ENCODE assay signal across 8 cellular contexts in genomic region chr1:109985251-109986053, GRCh38. TPM values are rescaled to one million over a fixed set of nuclear protein-coding genes. Genes with fewer than 3 reads are reported as not detected.
DNase-seq lines count a peak whose midpoint lies in the region; ATAC-seq, FAIRE-seq and TF ChIP-seq lines count a peak whose summit lies in the region.

No MANE protein-coding gene starts in this region.

- POLR2A ChIA-PET in K562 (lab: Yijun Ruan, JAX): interaction anchor here (0.6 to 6.0 kb wide), 27 partner anchors 9 to 943 kb away, joined by 3 to 99 read pairs (median 4); partner anchors contain the start of genes GNAI3, STRIP1 and WDR47

- H3K4me3 ChIP-seq in ACC112 (ENCODE audit: low read depth, low read length): peak overlapping the region; percentile 94
- peak overlapping the region; percentile 86 for H3K4me3 ChIP-seq in K562
- H3K4me3 ChIP-seq in lung: peak overlapping the region; percentile 82

- TF ChIP-seq CTCF in K562 (IDR thresholded peaks at IDR 0.05 in 2 of 3, conservative IDR thresholded peaks at IDR 0.05 in 1 of 3; ENCODE audit: insufficient read depth in 2 of 3, low read depth in 1 of 3, low read length in 3 of 3) (no peak), lung (IDR thresholded peaks at IDR 0.05; ENCODE audit: control extremely low read depth, extremely low read depth) (no peak), D721Med (IDR thresholded peaks at IDR 0.05; ENCODE audit: insufficient read depth, missing control alignments) (no peak)

- H2AFZ ChIP-seq in ACC112 (ENCODE audit: low read length, unreplicated experiment) (peak overlapping the region; percentile 48), K562 (ENCODE audit: low read depth, low read length) (peak overlapping the region; percentile 93)

- peak; percentile 28 for DNase-seq in HT-29 (ENCODE audit: low spot score)
- DNase-seq in K562 (ENCODE audit: extremely low read depth in 1 of 4, low spot score in 3 of 4): no peak
- DNase-seq in lung (ENCODE audit: low spot score): no peak
- DNase-seq in ureter (ENCODE audit: low spot score): peak; percentile 50
- no peak for DNase-seq in D721Med (ENCODE audit: insufficient read length, low spot score)
- no peak for DNase-seq in NCI-H2171 (lab: John Stamatoyannopoulos, UW)

- no peak for FAIRE-seq in K562 (lab: Jason Lieb, UNC)
- no peak for FAIRE-seq in D721Med (lab: Jason Lieb, UNC)

- in situ Hi-C loops in K562 (cut with MboI): loop anchor here (5.0 kb wide), 2 partner anchors 343 to 438 kb away; partner anchors contain the start of gene GNAI3

- TF ChIP-seq POLR2A in K562 (conservative IDR thresholded peaks at IDR 0.05): no peak

- WGBS in K562 (ENCODE audit: insufficient coverage, low coverage, missing lambda C conversion rate): 4% methylated on average over 22 of the region's 22 CpGs
- WGBS in lung, 2 donors: 10 to 15% methylated on average over 22 of the region's 22 CpGs

- peak overlapping the region; percentile 92 for H3K27ac ChIP-seq in ACC112 (ENCODE audit: low read depth, low read length)
- peak overlapping the region; percentile 91 for H3K27ac ChIP-seq in K562 (ENCODE audit: extremely low read depth, low read depth, low read length)
- H3K27ac ChIP-seq in lung (ENCODE audit: low read depth in 1 of 2, low read length in 1 of 2): peak overlapping the region; percentile 94 to 97

- TSS peak; percentile 40 for BruUV-seq in K562 (replicated peaks; lab: Mats Ljungman, UMichigan)

- peaks cover 47% of the 10 kb centered on the region for H3K4me1 ChIP-seq in ACC112 (ENCODE audit: control insufficient read depth, insufficient read depth, low read length, unreplicated experiment)
- peaks cover 19 to 45% of the 10 kb centered on the region in 2 experiments for H3K4me1 ChIP-seq in K562 (replicated peaks in 1 of 2; ENCODE audit: control insufficient read depth in 2 of 2, insufficient read depth in 2 of 2, low read length in 2 of 2)
- H3K4me1 ChIP-seq in lung (ENCODE audit: control insufficient read depth in 2 of 2, insufficient read depth in 2 of 2, low read length in 2 of 2): peaks cover 2 to 31% of the 10 kb centered on the region in 2 donors

- H3K9me3 ChIP-seq in K562 (replicated peaks; ENCODE audit: control insufficient read depth, insufficient read depth, low read depth, low read length) (no peaks in the 10 kb centered on the region), lung (ENCODE audit: control insufficient read depth in 2 of 2, insufficient read depth in 1 of 2, low read length in 1 of 2) (no peaks in the 10 kb centered on the region)

- peak overlapping the region; percentile 88 to 95 for H3K9ac ChIP-seq in K562 (ENCODE audit: insufficient read depth in 1 of 2, low read depth in 2 of 2, low read length in 2 of 2)

- peak overlapping the region; percentile 94 for H3K4me2 ChIP-seq in K562 (ENCODE audit: insufficient read depth, low read length)

- peaks cover 8% of the 10 kb centered on the region; the same call in 1 of the 2 replicates for H3K36me3 ChIP-seq in ACC112 (ENCODE audit: insufficient read depth, low read length)
- H3K36me3 ChIP-seq in K562 (ENCODE audit: control insufficient read depth, insufficient read depth, low read length): peaks cover 38% of the 10 kb centered on the region
- H3K36me3 ChIP-seq in lung (ENCODE audit: control insufficient read depth in 2 of 2, insufficient read depth in 2 of 2, low read length in 2 of 2): peaks cover 0 to 3% of the 10 kb centered on the region in 2 donors

- CTCF ChIA-PET in K562 (lab: Yijun Ruan, JAX; ENCODE audit: low intra/inter-chr PET ratio): interaction anchor here (0.6 to 6.8 kb wide), 5 partner anchors 121 to 439 kb away, joined by 3 to 202 read pairs (median 8); no protein-coding TSS in a partner anchor

- H3K79me2 ChIP-seq in ACC112 (ENCODE audit: control insufficient read depth, insufficient read depth, low read length, unreplicated experiment) (peaks cover 54% of the 10 kb centered on the region), K562 (ENCODE audit: control insufficient read depth, insufficient read depth, low read length) (peaks cover 56% of the 10 kb centered on the region)

- H4K20me1 ChIP-seq in K562 (replicated peaks; ENCODE audit: control insufficient read depth, insufficient read depth, low read length): peaks cover 8% of the 10 kb centered on the region; the same call in 1 of the 2 replicates

- no peaks in the 10 kb centered on the region for H3K9me1 ChIP-seq in K562 (ENCODE audit: control insufficient read depth, insufficient read depth, low read length)

- intact Hi-C loops in K562 (cut with micrococcal nuclease): loop anchor here (2.0 kb wide), 2 partner anchors 67 to 345 kb away; no protein-coding TSS in a partner anchor

- ATAC-seq in K562 (no peak; the same call in 2 of the 3 replicates), lung (ENCODE audit: insufficient read depth, low FRiP score) (no peak), GM21576 (IDR thresholded peaks at IDR 0.05; ENCODE audit: unreplicated experiment) (no peak)

- no peaks in the 10 kb centered on the region for H3K27me3 ChIP-seq in ACC112 (ENCODE audit: insufficient read depth, low read length)
- no peaks in the 10 kb centered on the region for H3K27me3 ChIP-seq in K562 (ENCODE audit: control insufficient read depth in 2 of 2, insufficient read depth in 2 of 2, low read length in 2 of 2)
- H3K27me3 ChIP-seq in lung (ENCODE audit: control insufficient read depth, insufficient read depth): no peaks in the 10 kb centered on the region

- TF ChIP-seq EP300 in K562 (IDR thresholded peaks at IDR 0.05; ENCODE audit: low read length): no peak

- TF ChIP-seq RAD21 in K562 (CRISPR knock-in tag; conservative IDR thresholded peaks at IDR 0.05 in 1 of 2, IDR thresholded peaks at IDR 0.05 in 1 of 2): no peak

TF ChIP-seq in K562, 482 proteins besides CTCF, POLR2A, EP300 and RAD21 (continues in another document):
- TF ChIP-seq BRD4 (IDR thresholded peaks at IDR 0.05): 0 out of 2 replicates have a peak, but pooled peaks have one; percentile 39
- no peak for TF ChIP-seq POU5F1 (IDR thresholded peaks at IDR 0.05; ENCODE audit: borderline replicate concordance, low read depth, low read length, partially characterized antibody)

RNA-seq across cellular contexts. Expression of gene AHCYL1, which starts 0.9 kb away (rescaled TPM):
- total RNA-seq in HT-29 (2014; rRNA removed; shearing (Covaris generic)): 45.6 and 48.7 TPM in 2 replicates
- 86.0 and 94.1 TPM in 2 replicates for total RNA-seq in K562 (2011; cell fraction: chromatin; rRNA removed; ENCODE audit: low replicate concordance)
- 41.9 and 46.3 TPM in 2 replicates for total RNA-seq in K562 (2011; cell fraction: nucleolus; rRNA removed)
- 65.2 and 107 TPM in 2 replicates for total RNA-seq in K562 (2011; cell fraction: nucleoplasm; rRNA removed)
- total RNA-seq in K562 (2014; rRNA removed) (39.8 and 40.1 TPM in 2 replicates), K562 (2014; rRNA removed; fragmentation: Illumina TruSeq; extraction: Trizol) (44.5 and 49.8 TPM in 2 replicates), K562 (2015; rRNA removed; fragmentation: Illumina TruSeq; extraction: Trizol) (40.5 and 40.9 TPM in 2 replicates), K562 (2021) (75.5 and 84.9 TPM in 2 replicates), lung (10 to 100 TPM; 65.8 to 77.7 TPM), ureter (71.0 TPM)
- polyA plus RNA-seq in K562 (2011; rRNA removed) (96.4 and 118 TPM in 2 replicates), K562 (2014; fragmentation: Illumina TruSeq; extraction: Trizol) (75.5 and 83.7 TPM in 2 replicates), K562 (2014; fragmentation: Nextera tagmentation; extraction: Ambion mirVana) (10 to 100 TPM; 27.3 to 32.9 TPM), K562 (2014; rRNA removed) (53.4 and 56.3 TPM in 2 replicates), lung (10 to 100 TPM; 44.4 to 46.8 TPM)
- polyA plus RNA-seq in K562 (2011; cell fraction: cytosol; rRNA removed): 57.9 and 73.1 TPM in 2 replicates
- 97.2 and 104 TPM in 2 replicates for polyA plus RNA-seq in K562 (2011; cell fraction: nucleus; rRNA removed)
- 84.4 and 103 TPM in 2 replicates for polyA plus RNA-seq in K562 (2012)
- 87.3 and 94.7 TPM in 2 replicates for polyA minus RNA-seq in K562 (2011; rRNA and poly(A)+ RNA removed)
- polyA minus RNA-seq in K562 (2011; cell fraction: cytosol; rRNA and poly(A)+ RNA removed): 52.4 and 62.1 TPM in 2 replicates
- polyA minus RNA-seq in K562 (2011; cell fraction: nucleus; rRNA and poly(A)+ RNA removed): 32.6 and 50.8 TPM in 2 replicates

RNA-seq across cellular contexts. Expression of gene STRIP1, which starts 49.0 kb away (rescaled TPM):
- total RNA-seq in HT-29 (2014; rRNA removed; shearing (Covaris generic)): 24.1 and 26.8 TPM in 2 replicates
- 216 and 291 TPM in 2 replicates for total RNA-seq in K562 (2011; cell fraction: chromatin; rRNA removed; ENCODE audit: low replicate concordance)
- 159 and 160 TPM in 2 replicates for total RNA-seq in K562 (2011; cell fraction: nucleolus; rRNA removed)
- 167 and 180 TPM in 2 replicates for total RNA-seq in K562 (2011; cell fraction: nucleoplasm; rRNA removed)
- total RNA-seq in K562 (2014; rRNA removed) (34.2 and 40.1 TPM in 2 replicates), K562 (2014; rRNA removed; fragmentation: Illumina TruSeq; extraction: Trizol) (27.6 and 28.6 TPM in 2 replicates), K562 (2015; rRNA removed; fragmentation: Illumina TruSeq; extraction: Trizol) (29.0 and 30.6 TPM in 2 replicates), K562 (2021) (38.5 and 42.3 TPM in 2 replicates), lung (10 to 100 TPM; 36.1 to 68.2 TPM), ureter (41.5 TPM)
- polyA plus RNA-seq in K562 (2011; rRNA removed) (32.6 and 32.8 TPM in 2 replicates), K562 (2014; fragmentation: Illumina TruSeq; extraction: Trizol) (30.6 and 32.2 TPM in 2 replicates), K562 (2014; fragmentation: Nextera tagmentation; extraction: Ambion mirVana) (10 to 100 TPM in 1 of 2 experiments, 1 to 10 TPM in 1; 9.9 to 10.5 TPM), K562 (2014; rRNA removed) (30.4 and 32.0 TPM in 2 replicates), lung (10 to 100 TPM; 11.7 to 20.8 TPM)
- 20.9 and 23.7 TPM in 2 replicates for polyA plus RNA-seq in K562 (2011; cell fraction: cytosol; rRNA removed)
- polyA plus RNA-seq in K562 (2011; cell fraction: nucleus; rRNA removed): 128 and 143 TPM in 2 replicates
- 23.1 and 25.5 TPM in 2 replicates for polyA plus RNA-seq in K562 (2012)
- polyA minus RNA-seq in K562 (2011; rRNA and poly(A)+ RNA removed): 51.3 and 51.8 TPM in 2 replicates
- polyA minus RNA-seq in K562 (2011; cell fraction: cytosol; rRNA and poly(A)+ RNA removed): 16.5 and 21.1 TPM in 2 replicates
- 79.6 and 106 TPM in 2 replicates for polyA minus RNA-seq in K562 (2011; cell fraction: nucleus; rRNA and poly(A)+ RNA removed)

Comparison
In these comparisons a context has a peak if more than half of its experiments do, and no peak if none do; other contexts are left out.
1. DNase-seq: peak in HT-29 (single experiment) and ureter (single experiment); none in K562 (0 of 4), lung (single experiment), D721Med (single experiment) and NCI-H2171 (single experiment).
2. Peak in every context shown above with its lines, with median percentiles within 50 percentile points of each other: H3K27ac ChIP-seq and H3K4me3 ChIP-seq.